12 cellular contexts compared by ENCODE assay signal in the genomic region with DNA sequence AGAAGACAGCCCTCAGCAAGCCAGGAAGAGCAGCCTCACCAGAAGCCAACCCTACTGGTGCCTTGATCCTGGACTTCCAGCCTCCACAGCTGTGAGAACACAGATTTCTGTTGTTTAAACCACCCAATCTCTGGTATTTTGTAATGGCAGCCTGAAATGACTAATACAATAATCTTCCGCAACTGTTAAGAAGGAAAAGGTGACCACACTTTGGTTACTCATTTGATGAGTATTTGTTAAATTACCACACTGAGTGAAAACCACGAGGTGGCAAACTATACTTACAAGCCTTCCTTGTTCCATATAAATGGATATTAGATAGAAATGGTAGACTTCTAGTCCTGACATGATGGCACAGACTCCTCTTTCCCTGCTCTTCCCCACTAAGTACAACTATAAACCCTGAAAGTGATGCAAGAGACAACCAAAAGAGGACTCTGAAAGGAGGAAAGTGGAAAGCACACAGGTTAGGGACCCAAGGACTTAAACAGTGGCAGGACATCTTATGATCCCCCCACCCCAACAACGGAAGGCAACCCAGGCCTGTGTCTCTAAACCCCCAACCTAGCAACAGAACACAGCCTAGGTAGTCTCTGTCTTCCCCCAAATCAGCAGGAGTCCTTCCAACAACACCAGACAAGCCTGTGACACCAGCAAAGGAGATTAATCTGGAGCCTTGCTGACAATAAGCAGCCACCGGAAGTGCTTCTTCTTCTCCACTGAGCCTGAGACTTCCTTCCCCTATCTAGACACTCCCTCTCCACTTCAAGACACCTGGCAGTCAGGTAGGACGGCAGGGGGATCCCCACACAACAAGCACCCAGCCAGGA. TPM values are rescaled to one million over a fixed set of nuclear protein-coding genes. Genes with fewer than 3 reads are reported as not detected.
DNase-seq lines count a peak whose midpoint lies in the region; ATAC-seq, FAIRE-seq and TF ChIP-seq lines count a peak whose summit lies in the region.
"Had no signal": no experiment of that assay in that cellular context is flagged by ENCODE, and none has a peak within 500 bp of the region (broad histone marks: within the 10 kb centered on the region; RNA-seq: fewer than 3 reads in every experiment).

No MANE protein-coding gene starts in this region.

- H3K9me3 ChIP-seq in keratinocyte (ENCODE audit: control insufficient read depth, low read depth, low read length), result peaks cover 18% of the 10 kb centered on the region
- peaks cover 0 to 3% (median 0%) of the 10 kb centered on the region in 3 donors for H3K9me3 ChIP-seq in esophagus squamous epithelium
- H3K9me3 ChIP-seq in left ventricle myocardium inferior (replicated peaks), result peaks cover 2% of the 10 kb centered on the region

- DNase-seq in AG10803 (ENCODE audit: low read depth), result peak; percentile 66
- DNase-seq in HS-5 (ENCODE audit: low read depth), result peak; percentile 50
- peak; percentile 21 for DNase-seq in keratinocyte (ENCODE audit: low read depth, low spot score)
- no peak for DNase-seq in HK-2 (ENCODE audit: unreplicated experiment)
- DNase-seq in Right ventricle myocardium inferior (ENCODE audit: missing footprints), result no peak
- DNase-seq in esophagus squamous epithelium (lab: John Stamatoyannopoulos, UW), result no peak
- no peak for DNase-seq in left ventricle myocardium inferior
- DNase-seq: NCI-H1092, NCI-H69, retina had no signal

- H3K36me3 ChIP-seq in keratinocyte (ENCODE audit: control insufficient read depth in 2 of 2, extremely low read depth in 1 of 2, insufficient read depth in 2 of 2, low read length in 2 of 2), result no peaks in the 10 kb centered on the region
- H3K36me3 ChIP-seq in esophagus squamous epithelium, result peaks cover 0 to 46% (median 0%) of the 10 kb centered on the region in 3 donors
- peaks cover 21% of the 10 kb centered on the region for H3K36me3 ChIP-seq in left ventricle myocardium inferior

- H3K9me3 Mint-ChIP-seq in activated naive CD8-positive, alpha-beta T cell (ENCODE audit: low read depth), result no peaks in the 10 kb centered on the region

- no peak for TF ChIP-seq CTCF in AG10803 (conservative IDR thresholded peaks at IDR 0.05; ENCODE audit: low read length)
- no peak for TF ChIP-seq CTCF in keratinocyte (optimal IDR thresholded peaks at IDR 0.05 in 1 of 3, IDR thresholded peaks at IDR 0.05 in 1 of 3, conservative IDR thresholded peaks at IDR 0.05 in 1 of 3; ENCODE audit: extremely low read depth in 1 of 3, insufficient read depth in 2 of 3, low read length in 3 of 3)
- TF ChIP-seq CTCF in esophagus squamous epithelium (IDR thresholded peaks at IDR 0.05), result no peak
- TF ChIP-seq CTCF in left ventricle myocardium inferior (IDR thresholded peaks at IDR 0.05; ENCODE audit: borderline replicate concordance), result no peak

- H3K4me1 ChIP-seq in keratinocyte (ENCODE audit: control insufficient read depth, extremely low read depth, insufficient read depth, low read length) (peaks cover 7% of the 10 kb centered on the region), esophagus squamous epithelium (no peaks in the 10 kb centered on the region), left ventricle myocardium inferior (no peaks in the 10 kb centered on the region)

- peaks cover 17% of the 10 kb centered on the region for H3K36me3 Mint-ChIP-seq in activated naive CD8-positive, alpha-beta T cell

- peak overlapping the region; percentile 56 for H3K4me3 Mint-ChIP-seq in activated naive CD8-positive, alpha-beta T cell

- TF ChIP-seq POLR2A in esophagus squamous epithelium (IDR thresholded peaks at IDR 0.05), result no peak

- intact Hi-C loops in Right ventricle myocardium inferior (cut with DNase I), result no loop called here
- intact Hi-C loops in esophagus squamous epithelium (cut with DNase I), result no loop called here
- intact Hi-C loops in left ventricle myocardium inferior (cut with micrococcal nuclease), result no loop called here

- H3K9ac ChIP-seq in keratinocyte (ENCODE audit: control insufficient read depth, extremely low read depth, insufficient read depth, low read length), result no peak overlapping the region

- H3K27me3 Mint-ChIP-seq in activated naive CD8-positive, alpha-beta T cell, result no peaks in the 10 kb centered on the region

- H3K27ac Mint-ChIP-seq in activated naive CD8-positive, alpha-beta T cell, result peak overlapping the region; percentile 82

- dilution Hi-C loops in keratinocyte (cut with MboI; ENCODE audit: extremely low pct_ligation_motif_present, low sequenced_read_pairs), result no loop called here

- no peaks in the 10 kb centered on the region for H3K9me1 ChIP-seq in keratinocyte (ENCODE audit: control insufficient read depth, extremely low read depth, insufficient read depth, low read length)

- no peaks in the 10 kb centered on the region for H3K79me2 ChIP-seq in keratinocyte (ENCODE audit: control insufficient read depth, insufficient read depth, low read length)

- H3K27ac ChIP-seq in keratinocyte (ENCODE audit: control insufficient read depth, insufficient read depth, low read length) (peak overlapping the region; percentile 68), esophagus squamous epithelium (no peak overlapping the region), left ventricle myocardium inferior (replicated peaks) (no peak overlapping the region)

- no peak for FAIRE-seq in keratinocyte (lab: Jason Lieb, UNC)

- H4K20me1 ChIP-seq in keratinocyte (ENCODE audit: control insufficient read depth, extremely low read depth, insufficient read depth, low read length), result no peaks in the 10 kb centered on the region

- H3K27me3 ChIP-seq in keratinocyte (ENCODE audit: control insufficient read depth, extremely low read depth, insufficient read depth, low read length) (no peaks in the 10 kb centered on the region), esophagus squamous epithelium (no peaks in the 10 kb centered on the region), left ventricle myocardium inferior (ENCODE audit: low read depth) (no peaks in the 10 kb centered on the region)

- H3K4me1 Mint-ChIP-seq in activated naive CD8-positive, alpha-beta T cell (ENCODE audit: low read depth), result peaks cover 41% of the 10 kb centered on the region

- no peak for ATAC-seq in Right ventricle myocardium inferior

- whole genome bisulfite sequencing in esophagus squamous epithelium, 2 donors, result 51 to 56% methylated on average over 2 to 5 of the region's 5 CpGs

- H3K4me3 ChIP-seq in AG10803 (ENCODE audit: low read length), result no peak overlapping the region
- H3K4me3 ChIP-seq in keratinocyte (ENCODE audit: control insufficient read depth in 2 of 3, extremely low read depth in 1 of 3, insufficient read depth in 2 of 3, low read depth in 1 of 3, low read length in 3 of 3), result no peak overlapping the region
- H3K4me3 ChIP-seq in esophagus squamous epithelium, result no peak overlapping the region
- H3K4me3 ChIP-seq in left ventricle myocardium inferior, result no peak overlapping the region

- peak overlapping the region; percentile 26 for H2AFZ ChIP-seq in keratinocyte (ENCODE audit: control insufficient read depth, low read length)

- H3K4me2 ChIP-seq in keratinocyte (ENCODE audit: control insufficient read depth, extremely low read depth, insufficient read depth, low read depth, low read length), result peak overlapping the region; percentile 16

RNA-seq across cellular contexts. Expression of a gene that starts 12.3 kb away (rescaled TPM):
- polyA plus RNA-seq in keratinocyte, result 1.4 to 2.4 TPM (median 1.9 TPM) in 3 replicates
- 2.1 TPM for polyA plus RNA-seq in keratinocyte (2011; ENCODE audit: low read depth)
- polyA plus RNA-seq in keratinocyte (2011; cell fraction: cytosol; rRNA removed), result 1.0 and 1.7 TPM in 2 replicates
- polyA plus RNA-seq in keratinocyte (2011; cell fraction: nucleus; rRNA removed), result 5.7 and 5.8 TPM in 2 replicates
- 1.4 and 1.6 TPM in 2 replicates for polyA plus RNA-seq in keratinocyte (2012; ENCODE audit: low replicate concordance)
- 0.98 to 2.0 TPM (median 0.99 TPM) in 3 replicates for polyA minus RNA-seq in keratinocyte
- 0.77 TPM for polyA minus RNA-seq in keratinocyte (2011; cell fraction: cytosol; rRNA and poly(A)+ RNA removed)
- polyA minus RNA-seq in keratinocyte (2011; cell fraction: nucleus; rRNA and poly(A)+ RNA removed), result 1.8 and 4.0 TPM in 2 replicates
- 3.5 TPM for total RNA-seq in Right ventricle myocardium inferior
- 1 to 10 TPM in 3 of 4 donors, under 1 TPM in 1; 0.80 to 3.2 (median 1.4) TPM for total RNA-seq in esophagus squamous epithelium
- total RNA-seq in left ventricle myocardium inferior, result 3.2 TPM

RNA-seq across cellular contexts. Expression of a gene that starts 15.3 kb away (rescaled TPM):
- polyA plus RNA-seq in keratinocyte, result not detected in 3 replicates
- polyA plus RNA-seq in keratinocyte (2011; ENCODE audit: low read depth), result not detected
- polyA plus RNA-seq in keratinocyte (2011; cell fraction: cytosol; rRNA removed), result not detected in 2 replicates
- polyA plus RNA-seq in keratinocyte (2011; cell fraction: nucleus; rRNA removed), result not detected in 2 replicates
- polyA plus RNA-seq in keratinocyte (2012; ENCODE audit: low replicate concordance), result not detected in 2 replicates
- polyA minus RNA-seq in keratinocyte, result not detected in 3 replicates
- polyA minus RNA-seq in keratinocyte (2011; cell fraction: cytosol; rRNA and poly(A)+ RNA removed), result not detected
- not detected in 2 replicates for polyA minus RNA-seq in keratinocyte (2011; cell fraction: nucleus; rRNA and poly(A)+ RNA removed)
- not detected for total RNA-seq in Right ventricle myocardium inferior
- not detected for total RNA-seq in esophagus squamous epithelium
- total RNA-seq in left ventricle myocardium inferior, result not detected
- total RNA-seq: liver had no signal
- polyA plus RNA-seq: liver had no signal

Comparison
In these comparisons a context has a peak if more than half of its experiments do, and no peak if none do; other contexts are left out.
1. DNase-seq: peak in AG10803 (single experiment), HS-5 (single experiment) and keratinocyte (single experiment); none in HK-2 (single experiment), Right ventricle myocardium inferior (single experiment), esophagus squamous epithelium (single experiment) and left ventricle myocardium inferior (single experiment).